Comparison of ENCODE assay signal across 1 cellular context in the genomic region with DNA sequence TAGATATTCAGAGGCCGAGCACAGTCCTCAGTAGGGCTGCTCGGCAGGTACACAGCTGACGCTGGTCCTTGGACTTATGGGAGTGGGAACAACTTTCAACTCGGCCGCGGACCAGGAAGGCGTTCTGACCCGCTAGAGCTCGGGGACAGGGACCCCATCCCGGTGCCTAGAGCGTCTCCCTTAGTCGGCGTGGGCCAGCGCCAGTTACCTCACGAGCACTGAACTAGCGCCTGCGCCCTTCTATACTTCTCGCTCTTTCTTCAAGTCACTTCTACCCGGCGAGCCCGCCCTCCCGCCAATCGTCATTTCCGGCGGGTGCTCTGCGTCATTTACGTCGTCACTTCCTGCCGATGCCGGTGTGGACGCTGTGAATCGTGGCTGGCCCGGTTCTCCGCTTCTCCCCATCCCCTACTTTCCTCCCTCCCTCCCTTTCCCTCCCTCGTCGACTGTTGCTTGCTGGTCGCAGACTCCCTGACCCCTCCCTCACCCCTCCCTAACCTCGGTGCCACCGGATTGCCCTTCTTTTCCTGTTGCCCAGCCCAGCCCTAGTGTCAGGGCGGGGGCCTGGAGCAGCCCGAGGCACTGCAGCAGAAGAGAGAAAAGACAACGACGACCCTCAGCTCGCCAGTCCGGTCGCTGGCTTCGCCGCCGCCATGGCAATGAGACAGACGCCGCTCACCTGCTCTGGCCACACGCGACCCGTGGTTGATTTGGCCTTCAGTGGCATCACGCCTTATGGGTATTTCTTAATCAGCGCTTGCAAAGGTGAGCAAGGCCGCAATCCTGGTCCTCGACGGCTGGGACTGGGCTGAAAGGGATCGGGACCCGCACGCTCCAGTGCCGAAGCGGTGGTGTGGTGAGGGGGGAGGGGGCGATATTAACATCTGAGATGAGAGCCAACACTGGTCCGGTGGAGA.
A peak's percentile ranks its signal among the peaks of the same experiment; 100 is the strongest.
TF ChIP-seq lines count a peak whose summit lies in the region.

A gene with protein sequence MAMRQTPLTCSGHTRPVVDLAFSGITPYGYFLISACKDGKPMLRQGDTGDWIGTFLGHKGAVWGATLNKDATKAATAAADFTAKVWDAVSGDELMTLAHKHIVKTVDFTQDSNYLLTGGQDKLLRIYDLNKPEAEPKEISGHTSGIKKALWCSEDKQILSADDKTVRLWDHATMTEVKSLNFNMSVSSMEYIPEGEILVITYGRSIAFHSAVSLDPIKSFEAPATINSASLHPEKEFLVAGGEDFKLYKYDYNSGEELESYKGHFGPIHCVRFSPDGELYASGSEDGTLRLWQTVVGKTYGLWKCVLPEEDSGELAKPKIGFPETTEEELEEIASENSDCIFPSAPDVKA (plus strand): TSS at position 333 of the 917 bp plus-strand sequence. CDS start 321 bp downstream, at position 654.

TF ChIP-seq in HepG2, 621 proteins besides CTCF, POLR2A, EP300 and RAD21 (continued from another document):
- TF ChIP-seq CBX5 (CRISPR knock-in tag; IDR thresholded peaks at IDR 0.05; ENCODE audit: borderline replicate concordance) (0 out of 2 replicates have a peak, but pooled peaks have one; percentile 45), ZZZ3 (CRISPR knock-in tag; IDR thresholded peaks at IDR 0.05; ENCODE audit: borderline replicate concordance) (peak; percentile 51; the same call in 1 of the 2 replicates), ZFP62 (CRISPR knock-in tag; IDR thresholded peaks at IDR 0.05) (no peak), MAFK (conservative IDR thresholded peaks at IDR 0.05 in 1 of 2, IDR thresholded peaks at IDR 0.05 in 1 of 2; ENCODE audit: low read length in 2 of 2) (no peak), SSRP1 (CRISPR knock-in tag; IDR thresholded peaks at IDR 0.05) (no peak), DNMT3B (CRISPR knock-in tag; conservative IDR thresholded peaks at IDR 0.05) (no peak), HNF4A (CRISPR knock-in tag; IDR thresholded peaks at IDR 0.05) (peak; percentile 49; the same call in 1 of the 2 replicates), KLF6 (CRISPR knock-in tag; IDR thresholded peaks at IDR 0.05) (no peak), MIER2 (CRISPR knock-in tag; IDR thresholded peaks at IDR 0.05) (peak; percentile 7; the same call in 1 of the 2 replicates), BRD4 (CRISPR knock-in tag; IDR thresholded peaks at IDR 0.05) (peak; percentile 75), ZBTB21 (CRISPR knock-in tag; IDR thresholded peaks at IDR 0.05) (peak; percentile 95), ADNP (CRISPR knock-in tag; IDR thresholded peaks at IDR 0.05) (no peak), ZNF256 (CRISPR knock-in tag; conservative IDR thresholded peaks at IDR 0.05) (peak; percentile 83; the same call in 1 of the 2 replicates), ZNF772 (CRISPR knock-in tag; IDR thresholded peaks at IDR 0.05) (peak; percentile 90), ZNF292 (CRISPR knock-in tag; IDR thresholded peaks at IDR 0.05; ENCODE audit: borderline replicate concordance, low read depth) (peak; percentile 47; the same call in 1 of the 2 replicates), ZNF326 (CRISPR knock-in tag; IDR thresholded peaks at IDR 0.05; ENCODE audit: borderline replicate concordance) (no peak)
- TF ChIP-seq, protein P1, sequence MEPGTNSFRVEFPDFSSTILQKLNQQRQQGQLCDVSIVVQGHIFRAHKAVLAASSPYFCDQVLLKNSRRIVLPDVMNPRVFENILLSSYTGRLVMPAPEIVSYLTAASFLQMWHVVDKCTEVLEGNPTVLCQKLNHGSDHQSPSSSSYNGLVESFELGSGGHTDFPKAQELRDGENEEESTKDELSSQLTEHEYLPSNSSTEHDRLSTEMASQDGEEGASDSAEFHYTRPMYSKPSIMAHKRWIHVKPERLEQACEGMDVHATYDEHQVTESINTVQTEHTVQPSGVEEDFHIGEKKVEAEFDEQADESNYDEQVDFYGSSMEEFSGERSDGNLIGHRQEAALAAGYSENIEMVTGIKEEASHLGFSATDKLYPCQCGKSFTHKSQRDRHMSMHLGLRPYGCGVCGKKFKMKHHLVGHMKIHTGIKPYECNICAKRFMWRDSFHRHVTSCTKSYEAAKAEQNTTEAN (CRISPR knock-in tag; conservative IDR thresholded peaks at IDR 0.05): peak; percentile 63; the same call in 1 of the 2 replicates
- TF ChIP-seq, protein P2, sequence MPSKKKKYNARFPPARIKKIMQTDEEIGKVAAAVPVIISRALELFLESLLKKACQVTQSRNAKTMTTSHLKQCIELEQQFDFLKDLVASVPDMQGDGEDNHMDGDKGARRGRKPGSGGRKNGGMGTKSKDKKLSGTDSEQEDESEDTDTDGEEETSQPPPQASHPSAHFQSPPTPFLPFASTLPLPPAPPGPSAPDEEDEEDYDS (CRISPR knock-in tag; IDR thresholded peaks at IDR 0.05): peak; percentile 89
- TF ChIP-seq, protein P3, sequence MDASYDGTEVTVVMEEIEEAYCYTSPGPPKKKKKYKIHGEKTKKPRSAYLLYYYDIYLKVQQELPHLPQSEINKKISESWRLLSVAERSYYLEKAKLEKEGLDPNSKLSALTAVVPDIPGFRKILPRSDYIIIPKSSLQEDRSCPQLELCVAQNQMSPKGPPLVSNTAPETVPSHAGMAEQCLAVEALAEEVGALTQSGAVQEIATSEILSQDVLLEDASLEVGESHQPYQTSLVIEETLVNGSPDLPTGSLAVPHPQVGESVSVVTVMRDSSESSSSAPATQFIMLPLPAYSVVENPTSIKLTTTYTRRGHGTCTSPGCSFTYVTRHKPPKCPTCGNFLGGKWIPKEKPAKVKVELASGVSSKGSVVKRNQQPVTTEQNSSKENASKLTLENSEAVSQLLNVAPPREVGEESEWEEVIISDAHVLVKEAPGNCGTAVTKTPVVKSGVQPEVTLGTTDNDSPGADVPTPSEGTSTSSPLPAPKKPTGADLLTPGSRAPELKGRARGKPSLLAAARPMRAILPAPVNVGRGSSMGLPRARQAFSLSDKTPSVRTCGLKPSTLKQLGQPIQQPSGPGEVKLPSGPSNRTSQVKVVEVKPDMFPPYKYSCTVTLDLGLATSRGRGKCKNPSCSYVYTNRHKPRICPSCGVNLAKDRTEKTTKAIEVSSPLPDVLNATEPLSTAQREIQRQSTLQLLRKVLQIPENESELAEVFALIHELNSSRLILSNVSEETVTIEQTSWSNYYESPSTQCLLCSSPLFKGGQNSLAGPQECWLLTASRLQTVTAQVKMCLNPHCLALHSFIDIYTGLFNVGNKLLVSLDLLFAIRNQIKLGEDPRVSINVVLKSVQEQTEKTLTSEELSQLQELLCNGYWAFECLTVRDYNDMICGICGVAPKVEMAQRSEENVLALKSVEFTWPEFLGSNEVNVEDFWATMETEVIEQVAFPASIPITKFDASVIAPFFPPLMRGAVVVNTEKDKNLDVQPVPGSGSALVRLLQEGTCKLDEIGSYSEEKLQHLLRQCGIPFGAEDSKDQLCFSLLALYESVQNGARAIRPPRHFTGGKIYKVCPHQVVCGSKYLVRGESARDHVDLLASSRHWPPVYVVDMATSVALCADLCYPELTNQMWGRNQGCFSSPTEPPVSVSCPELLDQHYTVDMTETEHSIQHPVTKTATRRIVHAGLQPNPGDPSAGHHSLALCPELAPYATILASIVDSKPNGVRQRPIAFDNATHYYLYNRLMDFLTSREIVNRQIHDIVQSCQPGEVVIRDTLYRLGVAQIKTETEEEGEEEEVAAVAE (CRISPR knock-in tag; IDR thresholded peaks at IDR 0.05; ENCODE audit: borderline replicate concordance): no peak
- TF ChIP-seq, protein P4, sequence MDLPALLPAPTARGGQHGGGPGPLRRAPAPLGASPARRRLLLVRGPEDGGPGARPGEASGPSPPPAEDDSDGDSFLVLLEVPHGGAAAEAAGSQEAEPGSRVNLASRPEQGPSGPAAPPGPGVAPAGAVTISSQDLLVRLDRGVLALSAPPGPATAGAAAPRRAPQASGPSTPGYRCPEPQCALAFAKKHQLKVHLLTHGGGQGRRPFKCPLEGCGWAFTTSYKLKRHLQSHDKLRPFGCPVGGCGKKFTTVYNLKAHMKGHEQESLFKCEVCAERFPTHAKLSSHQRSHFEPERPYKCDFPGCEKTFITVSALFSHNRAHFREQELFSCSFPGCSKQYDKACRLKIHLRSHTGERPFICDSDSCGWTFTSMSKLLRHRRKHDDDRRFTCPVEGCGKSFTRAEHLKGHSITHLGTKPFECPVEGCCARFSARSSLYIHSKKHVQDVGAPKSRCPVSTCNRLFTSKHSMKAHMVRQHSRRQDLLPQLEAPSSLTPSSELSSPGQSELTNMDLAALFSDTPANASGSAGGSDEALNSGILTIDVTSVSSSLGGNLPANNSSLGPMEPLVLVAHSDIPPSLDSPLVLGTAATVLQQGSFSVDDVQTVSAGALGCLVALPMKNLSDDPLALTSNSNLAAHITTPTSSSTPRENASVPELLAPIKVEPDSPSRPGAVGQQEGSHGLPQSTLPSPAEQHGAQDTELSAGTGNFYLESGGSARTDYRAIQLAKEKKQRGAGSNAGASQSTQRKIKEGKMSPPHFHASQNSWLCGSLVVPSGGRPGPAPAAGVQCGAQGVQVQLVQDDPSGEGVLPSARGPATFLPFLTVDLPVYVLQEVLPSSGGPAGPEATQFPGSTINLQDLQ (CRISPR knock-in tag; IDR thresholded peaks at IDR 0.05): no peak
- TF ChIP-seq, protein P5, sequence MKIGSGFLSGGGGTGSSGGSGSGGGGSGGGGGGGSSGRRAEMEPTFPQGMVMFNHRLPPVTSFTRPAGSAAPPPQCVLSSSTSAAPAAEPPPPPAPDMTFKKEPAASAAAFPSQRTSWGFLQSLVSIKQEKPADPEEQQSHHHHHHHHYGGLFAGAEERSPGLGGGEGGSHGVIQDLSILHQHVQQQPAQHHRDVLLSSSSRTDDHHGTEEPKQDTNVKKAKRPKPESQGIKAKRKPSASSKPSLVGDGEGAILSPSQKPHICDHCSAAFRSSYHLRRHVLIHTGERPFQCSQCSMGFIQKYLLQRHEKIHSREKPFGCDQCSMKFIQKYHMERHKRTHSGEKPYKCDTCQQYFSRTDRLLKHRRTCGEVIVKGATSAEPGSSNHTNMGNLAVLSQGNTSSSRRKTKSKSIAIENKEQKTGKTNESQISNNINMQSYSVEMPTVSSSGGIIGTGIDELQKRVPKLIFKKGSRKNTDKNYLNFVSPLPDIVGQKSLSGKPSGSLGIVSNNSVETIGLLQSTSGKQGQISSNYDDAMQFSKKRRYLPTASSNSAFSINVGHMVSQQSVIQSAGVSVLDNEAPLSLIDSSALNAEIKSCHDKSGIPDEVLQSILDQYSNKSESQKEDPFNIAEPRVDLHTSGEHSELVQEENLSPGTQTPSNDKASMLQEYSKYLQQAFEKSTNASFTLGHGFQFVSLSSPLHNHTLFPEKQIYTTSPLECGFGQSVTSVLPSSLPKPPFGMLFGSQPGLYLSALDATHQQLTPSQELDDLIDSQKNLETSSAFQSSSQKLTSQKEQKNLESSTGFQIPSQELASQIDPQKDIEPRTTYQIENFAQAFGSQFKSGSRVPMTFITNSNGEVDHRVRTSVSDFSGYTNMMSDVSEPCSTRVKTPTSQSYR (CRISPR knock-in tag; IDR thresholded peaks at IDR 0.05; ENCODE audit: borderline replicate concordance): peak; percentile 80
- TF ChIP-seq, protein P6, sequence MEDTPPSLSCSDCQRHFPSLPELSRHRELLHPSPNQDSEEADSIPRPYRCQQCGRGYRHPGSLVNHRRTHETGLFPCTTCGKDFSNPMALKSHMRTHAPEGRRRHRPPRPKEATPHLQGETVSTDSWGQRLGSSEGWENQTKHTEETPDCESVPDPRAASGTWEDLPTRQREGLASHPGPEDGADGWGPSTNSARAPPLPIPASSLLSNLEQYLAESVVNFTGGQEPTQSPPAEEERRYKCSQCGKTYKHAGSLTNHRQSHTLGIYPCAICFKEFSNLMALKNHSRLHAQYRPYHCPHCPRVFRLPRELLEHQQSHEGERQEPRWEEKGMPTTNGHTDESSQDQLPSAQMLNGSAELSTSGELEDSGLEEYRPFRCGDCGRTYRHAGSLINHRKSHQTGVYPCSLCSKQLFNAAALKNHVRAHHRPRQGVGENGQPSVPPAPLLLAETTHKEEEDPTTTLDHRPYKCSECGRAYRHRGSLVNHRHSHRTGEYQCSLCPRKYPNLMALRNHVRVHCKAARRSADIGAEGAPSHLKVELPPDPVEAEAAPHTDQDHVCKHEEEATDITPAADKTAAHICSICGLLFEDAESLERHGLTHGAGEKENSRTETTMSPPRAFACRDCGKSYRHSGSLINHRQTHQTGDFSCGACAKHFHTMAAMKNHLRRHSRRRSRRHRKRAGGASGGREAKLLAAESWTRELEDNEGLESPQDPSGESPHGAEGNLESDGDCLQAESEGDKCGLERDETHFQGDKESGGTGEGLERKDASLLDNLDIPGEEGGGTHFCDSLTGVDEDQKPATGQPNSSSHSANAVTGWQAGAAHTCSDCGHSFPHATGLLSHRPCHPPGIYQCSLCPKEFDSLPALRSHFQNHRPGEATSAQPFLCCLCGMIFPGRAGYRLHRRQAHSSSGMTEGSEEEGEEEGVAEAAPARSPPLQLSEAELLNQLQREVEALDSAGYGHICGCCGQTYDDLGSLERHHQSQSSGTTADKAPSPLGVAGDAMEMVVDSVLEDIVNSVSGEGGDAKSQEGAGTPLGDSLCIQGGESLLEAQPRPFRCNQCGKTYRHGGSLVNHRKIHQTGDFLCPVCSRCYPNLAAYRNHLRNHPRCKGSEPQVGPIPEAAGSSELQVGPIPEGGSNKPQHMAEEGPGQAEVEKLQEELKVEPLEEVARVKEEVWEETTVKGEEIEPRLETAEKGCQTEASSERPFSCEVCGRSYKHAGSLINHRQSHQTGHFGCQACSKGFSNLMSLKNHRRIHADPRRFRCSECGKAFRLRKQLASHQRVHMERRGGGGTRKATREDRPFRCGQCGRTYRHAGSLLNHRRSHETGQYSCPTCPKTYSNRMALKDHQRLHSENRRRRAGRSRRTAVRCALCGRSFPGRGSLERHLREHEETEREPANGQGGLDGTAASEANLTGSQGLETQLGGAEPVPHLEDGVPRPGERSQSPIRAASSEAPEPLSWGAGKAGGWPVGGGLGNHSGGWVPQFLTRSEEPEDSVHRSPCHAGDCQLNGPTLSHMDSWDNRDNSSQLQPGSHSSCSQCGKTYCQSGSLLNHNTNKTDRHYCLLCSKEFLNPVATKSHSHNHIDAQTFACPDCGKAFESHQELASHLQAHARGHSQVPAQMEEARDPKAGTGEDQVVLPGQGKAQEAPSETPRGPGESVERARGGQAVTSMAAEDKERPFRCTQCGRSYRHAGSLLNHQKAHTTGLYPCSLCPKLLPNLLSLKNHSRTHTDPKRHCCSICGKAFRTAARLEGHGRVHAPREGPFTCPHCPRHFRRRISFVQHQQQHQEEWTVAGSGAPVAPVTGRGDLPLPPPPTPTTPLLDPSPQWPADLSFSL (CRISPR knock-in tag; IDR thresholded peaks at IDR 0.05): no peak
